ENCODE assay signal across 11 cellular contexts in the genomic region with DNA sequence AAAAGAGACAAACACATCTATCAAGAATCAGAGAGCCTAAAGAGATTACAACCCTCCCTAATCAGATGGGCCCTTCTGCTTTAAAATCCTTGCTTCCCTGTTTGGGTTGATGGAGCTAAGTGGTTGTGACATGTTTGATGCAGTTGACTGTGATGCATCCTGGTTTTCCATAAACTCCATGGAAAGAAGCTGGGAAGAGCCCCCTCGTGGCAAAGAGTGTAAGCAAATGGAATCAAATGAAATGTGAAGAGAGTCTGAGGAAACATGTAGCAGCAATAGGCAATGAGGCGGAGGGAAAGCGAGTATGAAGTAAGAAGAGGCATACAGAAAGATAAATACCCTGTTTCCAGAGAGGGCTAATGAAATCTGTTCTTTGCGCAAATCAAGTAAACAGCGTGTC.
DNase-seq lines count a peak whose midpoint lies in the region; ATAC-seq and TF ChIP-seq lines count a peak whose summit lies in the region.
"Had no signal": no experiment of that assay in that cellular context is flagged by ENCODE, and none has a peak within 500 bp of the region (broad histone marks: within the 10 kb centered on the region; RNA-seq: fewer than 3 reads in every experiment).

No MANE protein-coding gene starts in this region.

- ATAC-seq in HG03432 (IDR thresholded peaks at IDR 0.05; ENCODE audit: unreplicated experiment), result no peak
- no peak for ATAC-seq in HG02885 (IDR thresholded peaks at IDR 0.05; ENCODE audit: poor library complexity, unreplicated experiment)

- H3K14ac ChIP-seq in mesenchymal stem cell (ENCODE audit: low read length in 2 of 2), result no peak overlapping the region

- H2BK120ac ChIP-seq in mesenchymal stem cell (ENCODE audit: low read depth, low read length), result no peak overlapping the region

- H4K91ac ChIP-seq in mesenchymal stem cell (ENCODE audit: low read length), result no peak overlapping the region

- in situ Hi-C loops in GM13976 (cut with MboI; ENCODE audit: low sequenced_read_pairs, unreplicated experiment), result no loop called here

- H3K23ac ChIP-seq in mesenchymal stem cell (ENCODE audit: low read length in 2 of 2), result no peak overlapping the region

- H3K27me3 ChIP-seq in colonic mucosa, result no peaks in the 10 kb centered on the region
- H3K27me3 ChIP-seq in mesenchymal stem cell (ENCODE audit: control insufficient read depth in 1 of 2, insufficient read depth in 1 of 2, low read length in 2 of 2), result no peaks in the 10 kb centered on the region

- H3K4me1 ChIP-seq in colonic mucosa (peaks cover 5% of the 10 kb centered on the region), mesenchymal stem cell (ENCODE audit: control insufficient read depth, insufficient read depth, low read depth, low read length) (peaks cover 2% of the 10 kb centered on the region)

- intact Hi-C loops in colonic mucosa (cut with DNase I), result no loop called here

- H2AK5ac ChIP-seq in mesenchymal stem cell (ENCODE audit: low read length, severe bottlenecking), result no peak overlapping the region

- H3K9me3 ChIP-seq in colonic mucosa (no peaks in the 10 kb centered on the region), mesenchymal stem cell (ENCODE audit: control insufficient read depth, low read length) (no peaks in the 10 kb centered on the region)

- H2BK5ac ChIP-seq in mesenchymal stem cell (ENCODE audit: low read depth, low read length, poor library complexity, severe bottlenecking), result no peak overlapping the region

- H2BK12ac ChIP-seq in mesenchymal stem cell (ENCODE audit: low read length in 2 of 2), result no peak overlapping the region

- no peak overlapping the region for H2AFZ ChIP-seq in mesenchymal stem cell (ENCODE audit: low read depth, low read length)

- H3K9ac ChIP-seq in colonic mucosa (ENCODE audit: low read depth in 2 of 2, low read length in 2 of 2), result no peak overlapping the region
- H3K9ac ChIP-seq in mesenchymal stem cell (ENCODE audit: low read length), result no peak overlapping the region

- H3K79me1 ChIP-seq in mesenchymal stem cell (replicated peaks; ENCODE audit: low read length, poor library complexity, severe bottlenecking), result no peaks in the 10 kb centered on the region

- H2BK15ac ChIP-seq in mesenchymal stem cell (ENCODE audit: low read depth, poor library complexity, severe bottlenecking), result no peak overlapping the region

- H3K4ac ChIP-seq in mesenchymal stem cell (ENCODE audit: low read depth in 1 of 2, low read length in 2 of 2), result no peak overlapping the region

- H3K4me3 ChIP-seq in NB4 (ENCODE audit: low read depth, low read length), result no peak overlapping the region
- no peak overlapping the region for H3K4me3 ChIP-seq in colonic mucosa
- H3K4me3 ChIP-seq in mesenchymal stem cell (ENCODE audit: insufficient read depth in 1 of 2, low read depth in 1 of 2, low read length in 2 of 2), result no peak overlapping the region

- TF ChIP-seq POLR2A in NB4 (IDR thresholded peaks at IDR 0.05; ENCODE audit: extremely low read depth, insufficient read length), result no peak

- H3K27ac ChIP-seq in colonic mucosa (no peak overlapping the region), mesenchymal stem cell (ENCODE audit: low read length, poor library complexity, severe bottlenecking) (no peak overlapping the region)

- no peak overlapping the region for H3K4me2 ChIP-seq in mesenchymal stem cell (ENCODE audit: low read length, poor library complexity, severe bottlenecking)

- H3K18ac ChIP-seq in mesenchymal stem cell (ENCODE audit: low read depth in 1 of 2, low read length in 2 of 2), result no peak overlapping the region

- 69% methylated on average over 4 of the region's 5 CpGs for WGBS in mesenchymal stem cell

- H3K36me3 ChIP-seq in colonic mucosa (no peaks in the 10 kb centered on the region), mesenchymal stem cell (ENCODE audit: control insufficient read depth in 1 of 2, insufficient read depth in 2 of 2, low read depth in 1 of 2, low read length in 2 of 2) (no peaks in the 10 kb centered on the region)

- TF ChIP-seq CTCF in NB4 (IDR thresholded peaks at IDR 0.05; ENCODE audit: low read depth, low read length) (peak; percentile 7), colonic mucosa (IDR thresholded peaks at IDR 0.05) (no peak), GM13976 (IDR thresholded peaks at IDR 0.05; ENCODE audit: borderline replicate concordance, control extremely low read depth, extremely low read depth, insufficient read depth, missing control alignments) (no peak)

- DNase-seq in D341Med (ENCODE audit: low spot score) (peak; percentile 27), NB4 (ENCODE audit: low read depth) (no peak), colonic mucosa (peak; percentile 23), mesenchymal stem cell (peak; percentile 65), Kasumi-1 (lab: John Stamatoyannopoulos, UW) (no peak), GM13976 (ENCODE audit: low spot score) (no peak)
- DNase-seq: activated CD4-positive, alpha-beta T cell treated with anti-CD3 and anti-CD28 coated beads, Interleukin-2, amount 10 ng/mL, durations not matched to agents 24 days and 14 days; effector CD8-positive, alpha-beta T cell; NCI-H2107 had no signal

- H4K8ac ChIP-seq in mesenchymal stem cell (ENCODE audit: low read length), result no peak overlapping the region

Comparison
In these comparisons a context has a peak if more than half of its experiments do, and no peak if none do; other contexts are left out.
1. DNase-seq: peak in D341Med (single experiment), colonic mucosa (single experiment) and mesenchymal stem cell (single experiment); none in NB4 (single experiment), Kasumi-1 (0 of 2) and GM13976 (single experiment).